24 cellular contexts compared by ENCODE assay signal in the genomic region with DNA sequence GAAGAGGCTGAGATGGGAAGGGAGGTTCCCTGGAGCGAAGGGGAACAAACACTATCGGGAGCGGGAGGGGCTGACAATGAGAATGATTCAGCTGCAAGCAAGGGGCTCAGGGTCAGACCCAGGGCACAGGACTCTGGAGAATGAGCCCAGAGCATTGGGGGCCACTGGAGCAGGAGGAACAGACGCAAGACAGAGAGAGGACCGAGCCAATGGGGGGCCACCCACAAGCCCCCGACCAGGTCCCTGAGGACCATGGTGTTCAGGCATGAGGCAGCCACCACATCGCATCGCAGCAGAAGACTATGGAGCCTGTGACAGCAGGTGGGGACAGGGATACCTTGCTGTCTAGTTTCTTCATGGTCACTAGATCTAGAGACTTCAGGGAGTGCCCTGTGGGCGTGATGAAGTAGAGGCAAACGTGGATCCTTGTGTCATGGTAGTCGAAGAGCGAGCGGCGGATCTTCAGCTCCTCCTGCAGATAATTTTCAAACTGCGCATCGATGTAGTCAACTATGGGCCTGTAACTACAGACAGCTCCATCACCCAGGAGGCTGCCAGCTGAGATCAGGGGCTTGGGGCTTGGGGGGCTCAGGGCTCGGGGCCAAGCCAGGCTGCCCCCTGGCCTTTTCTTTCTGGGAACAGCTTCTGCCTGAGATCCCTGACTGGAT. TPM values are rescaled to one million over a fixed set of nuclear protein-coding genes. Genes with fewer than 3 reads are reported as not detected.
"Had no signal": no experiment of that assay in that cellular context is flagged by ENCODE, and none has a peak within 500 bp of the region (broad histone marks: within the 10 kb centered on the region; RNA-seq: fewer than 3 reads in every experiment).

No MANE protein-coding gene starts in this region.

- H3K27ac ChIP-seq: breast epithelium, esophagus muscularis mucosa, hepatocyte, suprapubic skin, upper lobe of right lung had no signal

- H3K9me3 ChIP-seq: breast epithelium, esophagus muscularis mucosa, suprapubic skin, upper lobe of right lung had no signal

- H3K27me3 ChIP-seq: breast epithelium, dorsolateral prefrontal cortex, esophagus muscularis mucosa, hepatocyte, suprapubic skin, upper lobe of right lung had no signal

- H3K4me1 Mint-ChIP-seq: activated CD4-positive, alpha-beta memory T cell treated with anti-CD3 and anti-CD28 coated beads, Interleukin-2, amount 10 ng/mL, durations not matched to agents 7 days and 5 days; activated naive CD8-positive, alpha-beta T cell treated with anti-CD3 and anti-CD28 coated beads, Interleukin-2, amount 50 U/mL, for 24 hours had no signal

- DNase-seq: activated CD4-positive, alpha-beta T cell treated with anti-CD3 and anti-CD28 coated beads for 4 hours; activated naive CD4-positive, alpha-beta T cell treated with Interleukin-2 at 50 U/mL for 16 hours; activated naive CD8-positive, alpha-beta T cell treated with anti-CD3 and anti-CD28 coated beads, Interleukin-2, amount 50 U/mL, for 24 hours; aorta; left ventricle myocardium superior; mesendoderm; nucleus accumbens; right cardiac atrium; small intestine; stimulated activated CD4-positive, alpha-beta T cell treated with anti-CD3 and anti-CD28 coated beads, Interleukin-4, amount 100 ng/mL, for 4 hours; stimulated activated CD8-positive, alpha-beta memory T cell treated with anti-CD3 and anti-CD28 coated beads, Interleukin-4, amount 100 ng/mL, for 48 hours; stimulated activated naive CD8-positive, alpha-beta T cell treated with anti-CD3 and anti-CD28 coated beads, Interleukin-15, Interleukin-2, amounts not matched to agents 100 U/mL and 50 U/mL, for 24 hours; upper lobe of right lung had no signal

- ATAC-seq: activated naive CD8-positive, alpha-beta T cell treated with anti-CD3 and anti-CD28 coated beads, Interleukin-2, amount 50 U/mL, for 24 hours; left ventricle myocardium superior; natural killer cell treated with Interleukin-12 subunit alpha and Interleukin-12 subunit beta and Interleukin-15 and Interleukin-18, amount 100 ng/mL, for 72 hours; right cardiac atrium; SK-N-SH treated with all-trans-retinoic acid at 6 μM for 48 hours; stimulated activated naive CD8-positive, alpha-beta T cell treated with anti-CD3 and anti-CD28 coated beads, Interleukin-15, Interleukin-2, amounts not matched to agents 100 U/mL and 50 U/mL, for 24 hours; upper lobe of right lung had no signal

- H3K36me3 ChIP-seq: breast epithelium had no signal

- H3K4me3 ChIP-seq: breast epithelium, dorsolateral prefrontal cortex, esophagus muscularis mucosa, hepatocyte, suprapubic skin, upper lobe of right lung had no signal

- FAIRE-seq: keratinocyte, small intestine had no signal

- H3K36me3 Mint-ChIP-seq: natural killer cell treated with Interleukin-12 subunit alpha and Interleukin-12 subunit beta and Interleukin-15 and Interleukin-18, amount 100 ng/mL, for 72 hours had no signal

- H3K27me3 Mint-ChIP-seq: activated CD4-positive, alpha-beta memory T cell treated with anti-CD3 and anti-CD28 coated beads, Interleukin-2, amount 10 ng/mL, durations not matched to agents 7 days and 5 days; activated naive CD8-positive, alpha-beta T cell treated with anti-CD3 and anti-CD28 coated beads, Interleukin-2, amount 50 U/mL, for 24 hours; natural killer cell treated with Interleukin-12 subunit alpha and Interleukin-12 subunit beta and Interleukin-15 and Interleukin-18, amount 100 ng/mL, for 72 hours; progenitor cell of endocrine pancreas had no signal

- H3K9me3 Mint-ChIP-seq: activated CD4-positive, alpha-beta memory T cell treated with anti-CD3 and anti-CD28 coated beads, Interleukin-2, amount 10 ng/mL, durations not matched to agents 7 days and 5 days; activated naive CD8-positive, alpha-beta T cell treated with anti-CD3 and anti-CD28 coated beads, Interleukin-2, amount 50 U/mL, for 24 hours; natural killer cell treated with Interleukin-12 subunit alpha and Interleukin-12 subunit beta and Interleukin-15 and Interleukin-18, amount 100 ng/mL, for 72 hours had no signal

- H3K4me3 Mint-ChIP-seq: activated CD4-positive, alpha-beta memory T cell treated with anti-CD3 and anti-CD28 coated beads, Interleukin-2, amount 10 ng/mL, durations not matched to agents 7 days and 5 days; activated naive CD8-positive, alpha-beta T cell treated with anti-CD3 and anti-CD28 coated beads, Interleukin-2, amount 50 U/mL, for 24 hours; natural killer cell treated with Interleukin-12 subunit alpha and Interleukin-12 subunit beta and Interleukin-15 and Interleukin-18, amount 100 ng/mL, for 72 hours had no signal

- H3K27ac Mint-ChIP-seq: activated CD4-positive, alpha-beta memory T cell treated with anti-CD3 and anti-CD28 coated beads, Interleukin-2, amount 10 ng/mL, durations not matched to agents 7 days and 5 days; activated naive CD8-positive, alpha-beta T cell treated with anti-CD3 and anti-CD28 coated beads, Interleukin-2, amount 50 U/mL, for 24 hours; natural killer cell treated with Interleukin-12 subunit alpha and Interleukin-12 subunit beta and Interleukin-15 and Interleukin-18, amount 100 ng/mL, for 72 hours; progenitor cell of endocrine pancreas had no signal

RNA-seq across cellular contexts. Expression of a gene that starts 16.3 kb away (rescaled TPM):
- total RNA-seq: aorta, glomerular endothelial cell, suprapubic skin had no signal

RNA-seq across cellular contexts. Expression of a gene that starts 49.6 kb away (rescaled TPM):
- total RNA-seq: activated CD4-positive, alpha-beta memory T cell treated with anti-CD3 and anti-CD28 coated beads, Interleukin-2, amount 10 ng/mL, durations not matched to agents 7 days and 5 days; glomerular endothelial cell; natural killer cell treated with Interleukin-12 subunit alpha and Interleukin-12 subunit beta and Interleukin-15 and Interleukin-18, amount 100 ng/mL, for 72 hours; upper lobe of right lung had no signal
